10 cellular contexts compared by ENCODE assay signal in genomic region chr2:230601510-230601909, GRCh38.
A peak's percentile ranks its signal among the peaks of the same experiment; 100 is the strongest.
DNase-seq lines count a peak whose midpoint lies in the region; ATAC-seq and TF ChIP-seq lines count a peak whose summit lies in the region.
"Had no signal": no experiment of that assay in that cellular context is flagged by ENCODE, and none has a peak within 500 bp of the region (broad histone marks: within the 10 kb centered on the region; RNA-seq: fewer than 3 reads in every experiment).

No MANE protein-coding gene starts in this region.

- H3K9me3 ChIP-seq in right lobe of liver, result no peaks in the 10 kb centered on the region
- H3K9me3 ChIP-seq: right atrium auricular region had no signal

- WGBS in right lobe of liver (ENCODE audit: insufficient coverage, low coverage, low lambda C conversion rate, missing lambda C conversion rate), result 80% methylated on average over 6 of the region's 7 CpGs

- no peak for TF ChIP-seq CTCF in GM10266 (IDR thresholded peaks at IDR 0.05; ENCODE audit: control insufficient read depth, insufficient read depth, low read depth, missing control alignments)
- no peak for TF ChIP-seq CTCF in activated CD8-positive, alpha-beta T cell treated with anti-CD3 and anti-CD28 coated beads for 36 hours (IDR thresholded peaks at IDR 0.05)
- TF ChIP-seq CTCF in right lobe of liver (IDR thresholded peaks at IDR 0.05), result no peak

- peak; percentile 38 for DNase-seq in GM10266 (ENCODE audit: extremely low spot score)
- DNase-seq in activated CD8-positive, alpha-beta T cell treated with anti-CD3 and anti-CD28 coated beads for 36 hours, result peak; percentile 33
- DNase-seq in substantia nigra (lab: John Stamatoyannopoulos, UW), result no peak
- DNase-seq in activated CD4-positive, CD25-positive, alpha-beta regulatory T cell (lab: John Stamatoyannopoulos, UW), result no peak
- DNase-seq in right lobe of liver, result no peak
- DNase-seq: left colon had no signal

- no peak overlapping the region for H3K4me3 Mint-ChIP-seq in activated CD8-positive, alpha-beta T cell treated with anti-CD3 and anti-CD28 coated beads for 36 hours

- intact Hi-C loops in activated CD8-positive, alpha-beta T cell treated with anti-CD3 and anti-CD28 coated beads for 36 hours (cut with micrococcal nuclease), result no loop called here
- intact Hi-C loops in right lobe of liver (cut with DNase I), result no loop called here

- ATAC-seq in GM19395 (IDR thresholded peaks at IDR 0.05; ENCODE audit: unreplicated experiment) (peak; percentile 71), HG03039 (IDR thresholded peaks at IDR 0.05; ENCODE audit: unreplicated experiment) (peak; percentile 47), esophagus mucosa (no peak), right lobe of liver (no peak)
- ATAC-seq in activated CD8-positive, alpha-beta T cell treated with anti-CD3 and anti-CD28 coated beads for 36 hours, result no peak
- ATAC-seq: left colon had no signal

- H3K4me1 Mint-ChIP-seq in activated CD8-positive, alpha-beta T cell treated with anti-CD3 and anti-CD28 coated beads for 36 hours (ENCODE audit: low read depth), result peaks cover 44% of the 10 kb centered on the region

- no peak overlapping the region for H3K4me3 ChIP-seq in right lobe of liver
- H3K4me3 ChIP-seq: right atrium auricular region had no signal

- TF ChIP-seq POLR2A in right lobe of liver (IDR thresholded peaks at IDR 0.05), result no peak

- peaks cover 32% of the 10 kb centered on the region for H3K9me3 Mint-ChIP-seq in activated CD8-positive, alpha-beta T cell treated with anti-CD3 and anti-CD28 coated beads for 36 hours

- H3K36me3 Mint-ChIP-seq in activated CD8-positive, alpha-beta T cell treated with anti-CD3 and anti-CD28 coated beads for 36 hours (ENCODE audit: low read depth), result peaks cover 14% of the 10 kb centered on the region

- H3K27ac ChIP-seq in substantia nigra (ENCODE audit: low read depth, low read length, poor library complexity, severe bottlenecking), result no peak overlapping the region
- no peak overlapping the region for H3K27ac ChIP-seq in right lobe of liver
- H3K27ac ChIP-seq: right atrium auricular region had no signal

- POLR2A ChIA-PET in activated CD8-positive, alpha-beta T cell treated with anti-CD3 and anti-CD28 coated beads for 36 hours (lab: Charles Lee), result interaction anchor here (0.8 to 1.9 kb wide), 3 partner anchors 16 to 192 kb away, joined by 3 to 4 read pairs (median 4); no protein-coding TSS in a partner anchor

- H3K36me3 ChIP-seq in right lobe of liver, result no peaks in the 10 kb centered on the region
- H3K36me3 ChIP-seq: right atrium auricular region had no signal

- no peaks in the 10 kb centered on the region for H3K4me1 ChIP-seq in right lobe of liver
- H3K4me1 ChIP-seq: right atrium auricular region had no signal

- no peaks in the 10 kb centered on the region for H3K27me3 Mint-ChIP-seq in activated CD8-positive, alpha-beta T cell treated with anti-CD3 and anti-CD28 coated beads for 36 hours

- CTCF ChIA-PET in activated CD8-positive, alpha-beta T cell treated with anti-CD3 and anti-CD28 coated beads for 36 hours (lab: Charles Lee), result interaction anchor here (2.1 kb wide), 1 partner anchor 9 kb away, joined by 8 read pairs; no protein-coding TSS in a partner anchor

- H3K27ac Mint-ChIP-seq in activated CD8-positive, alpha-beta T cell treated with anti-CD3 and anti-CD28 coated beads for 36 hours, result peak overlapping the region; percentile 83

- no peaks in the 10 kb centered on the region for H3K27me3 ChIP-seq in right lobe of liver
- H3K27me3 ChIP-seq: right atrium auricular region had no signal

Comparison
In these comparisons a context has a peak if more than half of its experiments do, and no peak if none do; other contexts are left out.
1. DNase-seq: peak in GM10266 (single experiment) and activated CD8-positive, alpha-beta T cell treated with anti-CD3 and anti-CD28 coated beads for 36 hours (single experiment); none in substantia nigra (0 of 49), activated CD4-positive, CD25-positive, alpha-beta regulatory T cell (0 of 4) and right lobe of liver (0 of 3).
2. ATAC-seq: peak in GM19395 (single experiment) and HG03039 (single experiment); none in activated CD8-positive, alpha-beta T cell treated with anti-CD3 and anti-CD28 coated beads for 36 hours (single experiment), esophagus mucosa (single experiment) and right lobe of liver (0 of 4).